Comparison of ENCODE assay signal across 13 cellular contexts in the genomic region with DNA sequence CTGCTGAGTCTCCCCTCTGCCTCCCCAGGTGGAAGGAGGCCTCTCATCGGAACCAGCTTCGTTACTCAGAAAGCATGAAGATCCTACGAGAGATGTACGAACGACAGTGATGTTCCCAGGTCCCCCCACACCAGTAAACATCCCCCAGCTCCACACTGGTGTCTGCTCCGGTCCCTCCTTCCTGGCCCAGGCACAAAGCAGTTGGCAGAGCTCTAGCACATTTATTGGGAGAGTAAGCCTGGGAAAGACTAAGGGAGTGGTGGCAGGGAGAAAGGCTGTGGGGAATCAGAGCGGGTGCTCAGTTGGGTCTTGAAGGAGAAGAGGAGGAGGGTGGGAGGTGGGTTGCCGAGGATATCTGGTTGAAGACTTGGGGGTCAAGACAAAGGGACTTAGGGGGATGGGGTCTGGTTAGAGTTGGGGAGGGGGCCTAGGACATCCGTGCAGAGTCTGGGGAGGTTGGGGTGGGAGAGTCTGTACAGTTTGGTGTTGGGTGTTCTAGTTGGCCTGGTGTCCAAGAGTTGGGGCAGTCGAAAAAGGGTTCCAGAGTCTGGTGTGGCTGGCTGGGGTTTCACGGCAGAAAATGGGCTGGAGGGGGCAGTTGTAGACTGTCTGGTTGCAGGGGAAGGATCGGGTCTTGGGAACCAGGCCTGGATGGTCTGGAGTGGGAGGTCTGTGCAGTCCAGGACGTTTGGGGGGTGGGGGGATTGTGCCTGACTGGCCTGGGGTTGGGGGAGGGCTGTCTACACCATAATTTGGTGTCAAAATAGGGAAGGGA. TPM values are rescaled to one million over a fixed set of nuclear protein-coding genes. Genes with fewer than 3 reads are reported as not detected.
DNase-seq lines count a peak whose midpoint lies in the region; ATAC-seq and TF ChIP-seq lines count a peak whose summit lies in the region.
"Had no signal": no experiment of that assay in that cellular context is flagged by ENCODE, and none has a peak within 500 bp of the region (broad histone marks: within the 10 kb centered on the region; RNA-seq: fewer than 3 reads in every experiment).

No MANE protein-coding gene starts in this region.

- H3K4me1 Mint-ChIP-seq in H9 = peaks cover 12 to 22% of the 10 kb centered on the region in 2 experiments
- peaks cover 50% of the 10 kb centered on the region for H3K4me1 Mint-ChIP-seq in stimulated activated memory B cell treated with anti-CD40 and anti-IgM and Interleukin-4, amounts not matched to agents 10 μg/mL and 1 μg/mL and 100 μg/mL, for 72 hours
- peaks cover 29% of the 10 kb centered on the region for H3K4me1 Mint-ChIP-seq in activated CD4-positive, alpha-beta T cell treated with anti-CD3 and anti-CD28 coated beads for 36 hours

- H3K56ac ChIP-seq in H9 (ENCODE audit: insufficient read length, low read depth, low read length) = no peak overlapping the region

- H3K4me1 ChIP-seq in H9 (ENCODE audit: insufficient read depth, low read length) (no peaks in the 10 kb centered on the region), adrenal gland (replicated peaks in 1 of 2) (peaks cover 33 to 37% of the 10 kb centered on the region in 2 donors), stomach smooth muscle (ENCODE audit: control insufficient read depth, insufficient read depth, low read length) (peaks cover 54% of the 10 kb centered on the region)

- peaks cover 0 to 5% (median 3%) of the 10 kb centered on the region in 3 experiments; a peak in 3 of 7 replicates for H3K36me3 Mint-ChIP-seq in H9 (ENCODE audit: insufficient read depth in 1 of 3, low read depth in 3 of 3)
- H3K36me3 Mint-ChIP-seq in stimulated activated memory B cell treated with anti-CD40 and anti-IgM and Interleukin-4, amounts not matched to agents 10 μg/mL and 1 μg/mL and 100 μg/mL, for 72 hours = peaks cover 43% of the 10 kb centered on the region
- peaks cover 10% of the 10 kb centered on the region for H3K36me3 Mint-ChIP-seq in activated CD4-positive, alpha-beta T cell treated with anti-CD3 and anti-CD28 coated beads for 36 hours (ENCODE audit: low read depth)

- H3K27ac ChIP-seq in H9 (ENCODE audit: insufficient read length, low read depth, low read length) = no peak overlapping the region
- peak overlapping the region; percentile 65 to 97 (median 96) for H3K27ac ChIP-seq in adrenal gland
- H3K27ac ChIP-seq in stomach smooth muscle (ENCODE audit: low read length) = peak overlapping the region; percentile 100

- no peak overlapping the region for H3K4me2 ChIP-seq in H9 (ENCODE audit: insufficient read depth, insufficient read length, low read length)

- no peaks in the 10 kb centered on the region for H3K27me3 ChIP-seq in H9 (ENCODE audit: insufficient read depth, low read length)
- no peaks in the 10 kb centered on the region for H3K27me3 ChIP-seq in adrenal gland
- no peaks in the 10 kb centered on the region for H3K27me3 ChIP-seq in stomach smooth muscle (ENCODE audit: control insufficient read depth in 1 of 2, insufficient read depth in 2 of 2, low read length in 2 of 2)

- H4K5ac ChIP-seq in H9 (ENCODE audit: insufficient read length, low read depth, low read length) = no peak overlapping the region

- H3T11ph ChIP-seq in H9 (ENCODE audit: low read length) = no peak overlapping the region

- POLR2A ChIA-PET in activated CD4-positive, alpha-beta T cell treated with anti-CD3 and anti-CD28 coated beads for 36 hours (lab: Charles Lee) = no interaction called here

- H3K9me3 ChIP-seq in H9 (ENCODE audit: control insufficient read depth, low read depth, low read length) (no peaks in the 10 kb centered on the region), adrenal gland (replicated peaks in 1 of 3) (no peaks in the 10 kb centered on the region), stomach smooth muscle (ENCODE audit: control insufficient read depth in 2 of 2, low read length in 2 of 2) (no peaks in the 10 kb centered on the region)

- no peak for ATAC-seq in stimulated activated memory B cell treated with anti-CD40 and anti-IgM and Interleukin-4, amounts not matched to agents 10 μg/mL and 1 μg/mL and 100 μg/mL, for 72 hours
- ATAC-seq in activated CD4-positive, alpha-beta T cell treated with anti-CD3 and anti-CD28 coated beads for 36 hours = no peak

- H3K9me3 Mint-ChIP-seq in H9 = no peaks in the 10 kb centered on the region
- no peaks in the 10 kb centered on the region for H3K9me3 Mint-ChIP-seq in stimulated activated memory B cell treated with anti-CD40 and anti-IgM and Interleukin-4, amounts not matched to agents 10 μg/mL and 1 μg/mL and 100 μg/mL, for 72 hours
- no peaks in the 10 kb centered on the region for H3K9me3 Mint-ChIP-seq in activated CD4-positive, alpha-beta T cell treated with anti-CD3 and anti-CD28 coated beads for 36 hours (ENCODE audit: low read depth)

- no peaks in the 10 kb centered on the region for H3K79me2 ChIP-seq in H9 (ENCODE audit: insufficient read depth, low read length)

- no peak for TF ChIP-seq POLR2A in adrenal gland (IDR thresholded peaks at IDR 0.05)

- H3K4me3 ChIP-seq in adrenal gland (peak overlapping the region in 1 of 4 donors; percentile 79), stomach smooth muscle (ENCODE audit: low read length in 2 of 2) (peak overlapping the region; percentile 66 to 99)

- DNase-seq in H9 (peak; percentile 21), adrenal gland (peak in 2 of 7 donors; percentile 30 to 33), islet precursor cell (peak; percentile 42), NCI-H774 (lab: John Stamatoyannopoulos, UW) (no peak)
- DNase-seq in activated CD4-positive, alpha-beta T cell treated with anti-CD3 and anti-CD28 coated beads for 36 hours = no peak
- no peak for DNase-seq in stimulated activated CD8-positive, alpha-beta memory T cell treated with anti-CD3 and anti-CD28 coated beads, Interleukin-4, amount 100 ng/mL, for 48 hours
- DNase-seq: COR-L47, midbrain, NCI-H1092, NCI-H526 treated with DMSO at 0.1 percent for 48 hours had no signal

- H3K9ac ChIP-seq in H9 (ENCODE audit: extremely low read depth, insufficient read length, low read length) = no peak overlapping the region
- peak overlapping the region; percentile 49 to 80 for H3K9ac ChIP-seq in stomach smooth muscle (ENCODE audit: low read length in 2 of 2)

- H2BK20ac ChIP-seq in H9 (ENCODE audit: low read depth, low read length, poor library complexity, severe bottlenecking) = no peak overlapping the region

- no peak overlapping the region for H4K8ac ChIP-seq in H9 (replicated peaks; ENCODE audit: insufficient read length, low read depth, low read length)

- peaks cover 7% of the 10 kb centered on the region for H3K27me3 Mint-ChIP-seq in H9 (ENCODE audit: low read depth)
- H3K27me3 Mint-ChIP-seq in stimulated activated memory B cell treated with anti-CD40 and anti-IgM and Interleukin-4, amounts not matched to agents 10 μg/mL and 1 μg/mL and 100 μg/mL, for 72 hours = peaks cover 31% of the 10 kb centered on the region
- H3K27me3 Mint-ChIP-seq in activated CD4-positive, alpha-beta T cell treated with anti-CD3 and anti-CD28 coated beads for 36 hours = peaks cover 4% of the 10 kb centered on the region

- no peak overlapping the region for H3K14ac ChIP-seq in H9 (ENCODE audit: insufficient read depth, low read length)

- no peaks in the 10 kb centered on the region for H3K79me1 ChIP-seq in H9 (ENCODE audit: insufficient read depth, low read depth, low read length, poor library complexity, severe bottlenecking)

- no peaks in the 10 kb centered on the region for H4K20me1 ChIP-seq in H9 (ENCODE audit: control insufficient read depth, insufficient read depth, insufficient read length)

- no peak overlapping the region for H2BK5ac ChIP-seq in H9 (ENCODE audit: insufficient read length, low read length)

- no peak for TF ChIP-seq CTCF in H9 (conservative IDR thresholded peaks at IDR 0.05)
- TF ChIP-seq CTCF in adrenal gland (IDR thresholded peaks at IDR 0.05) = no peak

- no peak overlapping the region for H3K18ac ChIP-seq in H9 (ENCODE audit: insufficient read length, low read depth, low read length)

- CTCF ChIA-PET in activated CD4-positive, alpha-beta T cell treated with anti-CD3 and anti-CD28 coated beads for 36 hours (lab: Charles Lee) = no interaction called here

- H3K36me3 ChIP-seq in adrenal gland (replicated peaks in 1 of 2) (peaks cover 0 to 24% of the 10 kb centered on the region in 2 donors), stomach smooth muscle (ENCODE audit: control insufficient read depth in 2 of 2, insufficient read depth in 2 of 2, low read length in 2 of 2) (peaks cover 14 to 21% of the 10 kb centered on the region in 2 donors)

- H3K27ac Mint-ChIP-seq in H9 = no peak overlapping the region
- no peak overlapping the region for H3K27ac Mint-ChIP-seq in stimulated activated memory B cell treated with anti-CD40 and anti-IgM and Interleukin-4, amounts not matched to agents 10 μg/mL and 1 μg/mL and 100 μg/mL, for 72 hours
- no peak overlapping the region for H3K27ac Mint-ChIP-seq in activated CD4-positive, alpha-beta T cell treated with anti-CD3 and anti-CD28 coated beads for 36 hours

- H3K23ac ChIP-seq in H9 (ENCODE audit: insufficient read length, low read depth, low read length) = no peak overlapping the region

- no CpG with 5 or more reads among the region's 13 CpGs for WGBS in H9 (ENCODE audit: extremely low coverage, insufficient read length, low lambda C conversion rate)
- WGBS in adrenal gland, 4 donors = 76 to 81% (median 80%) methylated on average over 11 to 13 of the region's 13 CpGs

- no peak overlapping the region for H3K4ac ChIP-seq in H9 (ENCODE audit: low read depth, low read length)

- no peak overlapping the region for H2AK5ac ChIP-seq in H9 (ENCODE audit: insufficient read length, low read length)

- no peak overlapping the region for H2BK15ac ChIP-seq in H9 (ENCODE audit: low read depth, low read length)

- peak overlapping the region; percentile 55 to 72 for H3K4me3 Mint-ChIP-seq in H9
- H3K4me3 Mint-ChIP-seq in stimulated activated memory B cell treated with anti-CD40 and anti-IgM and Interleukin-4, amounts not matched to agents 10 μg/mL and 1 μg/mL and 100 μg/mL, for 72 hours = no peak overlapping the region
- no peak overlapping the region for H3K4me3 Mint-ChIP-seq in activated CD4-positive, alpha-beta T cell treated with anti-CD3 and anti-CD28 coated beads for 36 hours

- no peak overlapping the region for H2BK120ac ChIP-seq in H9 (ENCODE audit: low read depth, low read length, poor library complexity, severe bottlenecking)

- H4K91ac ChIP-seq in H9 (ENCODE audit: insufficient read length, low read depth, low read length) = no peak overlapping the region

- peaks cover 15% of the 10 kb centered on the region for H3K23me2 ChIP-seq in H9 (ENCODE audit: insufficient read length, low read depth, low read length, poor library complexity, severe bottlenecking)

- H2BK12ac ChIP-seq in H9 (ENCODE audit: insufficient read length, low read depth, low read length) = no peak overlapping the region

- intact Hi-C loops in adrenal gland (cut with DNase I) = no loop called here
- intact Hi-C loops in activated CD4-positive, alpha-beta T cell treated with anti-CD3 and anti-CD28 coated beads for 36 hours (cut with DNase I, micrococcal nuclease) = no loop called here

- H2AFZ ChIP-seq in H9 (ENCODE audit: low read length) = no peak overlapping the region

RNA-seq across cellular contexts. Expression of a gene that starts 2.3 kb away (rescaled TPM):
- total RNA-seq in H9 (2021) (0.37 TPM in 2 replicates), adrenal gland (100 to 1,000 TPM in 7 of 8 donors, 10 to 100 TPM in 1; 78.3 to 431 (median 197) TPM)
- 100 to 1,000 TPM; 524 to 932 (median 718) TPM for polyA plus RNA-seq in adrenal gland
- under 1 TPM; 0.53 to 0.93 TPM for total RNA-seq in activated CD4-positive, alpha-beta T cell treated with anti-CD3 and anti-CD28 coated beads for 36 hours
- total RNA-seq: HT1080 had no signal

RNA-seq across cellular contexts. Expression of a gene that starts 3.4 kb away (rescaled TPM):
- total RNA-seq in H9 (2021) (21.8 and 29.1 TPM in 2 replicates), adrenal gland (10 to 100 TPM in 5 of 8 donors, 1 to 10 TPM in 3; 4.4 to 18.5 (median 11.0) TPM)
- 10 to 100 TPM in 2 of 3 donors, 1 to 10 TPM in 1; 7.0 to 27.3 (median 14.7) TPM for polyA plus RNA-seq in adrenal gland
- 10 to 100 TPM; 39.8 to 62.8 TPM for total RNA-seq in activated CD4-positive, alpha-beta T cell treated with anti-CD3 and anti-CD28 coated beads for 36 hours

RNA-seq across cellular contexts. Expression of a gene that starts 6.2 kb away (rescaled TPM):
- total RNA-seq in H9 (2021) (4.7 and 5.9 TPM in 2 replicates), adrenal gland (10 to 100 TPM in 7 of 8 donors, 1 to 10 TPM in 1; 6.0 to 28.2 (median 12.5) TPM)
- 100 to 1,000 TPM in 1 of 3 donors, 10 to 100 TPM in 2; 11.3 to 137 (median 75.9) TPM for polyA plus RNA-seq in adrenal gland
- 10 to 100 TPM in 1 of 2 experiments, 1 to 10 TPM in 1; 8.4 to 12.7 TPM for total RNA-seq in activated CD4-positive, alpha-beta T cell treated with anti-CD3 and anti-CD28 coated beads for 36 hours

RNA-seq across cellular contexts. Expression of a gene that starts 9.1 kb away (rescaled TPM):
- total RNA-seq in H9 (2021) (69.7 and 77.7 TPM in 2 replicates), adrenal gland (10 to 100 TPM; 29.5 to 88.2 (median 63.0) TPM)
- polyA plus RNA-seq in adrenal gland = 100 to 1,000 TPM in 2 of 3 donors, 10 to 100 TPM in 1; 93.1 to 230 (median 174) TPM
- total RNA-seq in activated CD4-positive, alpha-beta T cell treated with anti-CD3 and anti-CD28 coated beads for 36 hours = 10 to 100 TPM; 36.0 to 37.9 TPM

RNA-seq across cellular contexts. Expression of a gene that starts 9.3 kb away (rescaled TPM):
- 16.8 and 19.2 TPM in 2 replicates for total RNA-seq in H9 (2021)
- 10 to 100 TPM; 14.8 to 55.0 (median 31.0) TPM for total RNA-seq in adrenal gland
- 100 to 1,000 TPM in 2 of 3 donors, 10 to 100 TPM in 1; 30.3 to 255 (median 104) TPM for polyA plus RNA-seq in adrenal gland
- total RNA-seq in activated CD4-positive, alpha-beta T cell treated with anti-CD3 and anti-CD28 coated beads for 36 hours = 10 to 100 TPM; 31.6 to 37.5 TPM

Comparison
In these comparisons a context has a peak if more than half of its experiments do, and no peak if none do; other contexts are left out.
1. DNase-seq: peak in H9 (single experiment) and islet precursor cell (single experiment); none in NCI-H774 (single experiment), activated CD4-positive, alpha-beta T cell treated with anti-CD3 and anti-CD28 coated beads for 36 hours (single experiment) and stimulated activated CD8-positive, alpha-beta memory T cell treated with anti-CD3 and anti-CD28 coated beads, Interleukin-4, amount 100 ng/mL, for 48 hours (single experiment).
2. H3K4me3 Mint-ChIP-seq: peak in H9 (2 of 2); none in stimulated activated memory B cell treated with anti-CD40 and anti-IgM and Interleukin-4, amounts not matched to agents 10 μg/mL and 1 μg/mL and 100 μg/mL, for 72 hours (single experiment) and activated CD4-positive, alpha-beta T cell treated with anti-CD3 and anti-CD28 coated beads for 36 hours (single experiment).
3. RNA of a gene that starts 2.3 kb away (total RNA-seq): 78.3 to 431 TPM in adrenal gland; 0.53 to 0.93 TPM in activated CD4-positive, alpha-beta T cell treated with anti-CD3 and anti-CD28 coated beads for 36 hours and 0.37 TPM in H9; every median in the first group is over 10 times any median in the second.